Comparison of ENCODE assay signal across 8 cellular contexts in genomic region chr5:37248970-37249819, GRCh38. TPM values are rescaled to one million over a fixed set of nuclear protein-coding genes. Genes with fewer than 3 reads are reported as not detected.
A peak's percentile ranks its signal among the peaks of the same experiment; 100 is the strongest.
DNase-seq lines count a peak whose midpoint lies in the region; ATAC-seq, FAIRE-seq and TF ChIP-seq lines count a peak whose summit lies in the region.

Gene CPLANE1, minus strand, starts transcription at chr5:37249376. Its CDS starts 1,678 bp downstream, at chr5:37247698.

- H2BK12ac ChIP-seq in H1 (ENCODE audit: low read depth, low read length), result 0 out of 2 replicates have a peak within 1 kb of the TSS, but pooled peaks have one; percentile 4

- WGBS in H1 (ENCODE audit: extremely low coverage in 1 of 2, insufficient coverage in 1 of 2, insufficient read length in 1 of 2, insufficient replicate concordance in 2 of 2, low coverage in 1 of 2, low lambda C conversion rate in 2 of 2, missing lambda C conversion rate in 1 of 2), 2 experiments, result 3% methylated on average over 53 of the region's 88 CpGs; no CpG with 5 or more reads in 1 of the 2 experiments
- no CpG with 5 or more reads among the region's 88 CpGs for WGBS in mesendoderm (ENCODE audit: extremely low coverage, insufficient coverage, low lambda C conversion rate)

- H2BK120ac ChIP-seq in H1 (replicated peaks; ENCODE audit: low read depth, low read length), result no peak within 1 kb of the TSS
- peak within 1 kb of the TSS; percentile 5 for H2BK120ac ChIP-seq in mesendoderm (ENCODE audit: low read depth, low read length)

- H3K18ac ChIP-seq in H1 (ENCODE audit: extremely low read depth, low read length), result peak within 1 kb of the TSS; percentile 62
- H3K18ac ChIP-seq in mesendoderm (ENCODE audit: low read length), result peak within 1 kb of the TSS; percentile 62

- no peak within 1 kb of the TSS for H3K14ac ChIP-seq in H1 (ENCODE audit: insufficient read length)

- H2BK15ac ChIP-seq in H1 (ENCODE audit: low read length), result 0 out of 2 replicates have a peak within 1 kb of the TSS, but pooled peaks have one; percentile 9
- H2BK15ac ChIP-seq in mesendoderm (replicated peaks; ENCODE audit: low read depth), result no peak within 1 kb of the TSS

- CTCF ChIA-PET in H1 (lab: Charles Lee; ENCODE audit: partially characterized antibody), result interaction anchor here (0.7 to 1.1 kb wide), 3 partner anchors 23 to 122 kb away, joined by 3 read pairs; partner anchors contain the start of gene NUP155

- peak; percentile 41 for DNase-seq in GM19240 (ENCODE audit: insufficient read length, low spot score)
- peak; percentile 83 for DNase-seq in NCI-H774 (lab: John Stamatoyannopoulos, UW)
- DNase-seq in activated CD8-positive, alpha-beta memory T cell treated with anti-CD3 and anti-CD28 coated beads for 1 hour (ENCODE audit: extremely low read depth in 1 of 2, low read depth in 1 of 2), result peak; percentile 8 to 40
- DNase-seq in H1 (ENCODE audit: low read depth in 1 of 2, low spot score in 2 of 2), result peak; percentile 64 to 88
- peak; percentile 87 for DNase-seq in mesendoderm
- DNase-seq in stimulated activated CD8-positive, alpha-beta memory T cell treated with anti-CD3 and anti-CD28 coated beads, Interleukin-12 subunit alpha, Interleukin-12 subunit beta, amount 100 ng/mL, for 4 hours (ENCODE audit: low read depth), result peak; percentile 42

- H3K56ac ChIP-seq in H1 (replicated peaks; ENCODE audit: insufficient read length, low read depth, low read length), result no peak within 1 kb of the TSS
- peak within 1 kb of the TSS; percentile 94 for H3K56ac ChIP-seq in mesendoderm (ENCODE audit: low read length)

- POLR2A ChIA-PET in H1 (lab: Charles Lee; ENCODE audit: partially characterized antibody), result interaction anchor here (0.6 to 2.7 kb wide), 7 partner anchors 11 to 122 kb away, joined by 3 to 7 read pairs (median 3); partner anchors contain the start of gene NUP155

- no peaks in the 10 kb centered on the region for H3K79me2 ChIP-seq in H1 (ENCODE audit: control insufficient read depth in 1 of 2, insufficient read depth in 2 of 2, low read length in 2 of 2)
- H3K79me2 ChIP-seq in mesendoderm (ENCODE audit: control insufficient read depth, insufficient read depth, low read length), result no peaks in the 10 kb centered on the region

- H3K4me2 ChIP-seq in H1 (ENCODE audit: insufficient read depth in 1 of 2, low read depth in 2 of 2, low read length in 2 of 2) (peak within 1 kb of the TSS; percentile 73 to 92), mesendoderm (ENCODE audit: low read length) (peak within 1 kb of the TSS; percentile 90)

- FAIRE-seq in H1 (lab: Jason Lieb, UNC), result no peak

- peak within 1 kb of the TSS; percentile 41 to 73 (median 62) for H3K4me3 ChIP-seq in H1 (ENCODE audit: extremely low read depth in 1 of 4, insufficient read depth in 2 of 4, low read depth in 3 of 4, low read length in 4 of 4)
- H3K4me3 ChIP-seq in mesendoderm (ENCODE audit: low read length), result peak within 1 kb of the TSS; percentile 77

- peak within 1 kb of the TSS; percentile 67 for H4K5ac ChIP-seq in H1 (ENCODE audit: insufficient read length, low read depth, low read length)
- peak within 1 kb of the TSS; percentile 97 for H4K5ac ChIP-seq in mesendoderm (ENCODE audit: low read length)

- no peak for TF ChIP-seq EP300 in H1 (IDR thresholded peaks at IDR 0.05; ENCODE audit: borderline replicate concordance in 1 of 2, low read depth in 2 of 2, low read length in 2 of 2)

- H4K20me1 ChIP-seq in H1 (replicated peaks in 1 of 2; ENCODE audit: control insufficient read depth in 1 of 2, insufficient read depth in 2 of 2, low read length in 2 of 2), result peaks cover 0 to 2% of the 10 kb centered on the region in 2 experiments

- no peak within 1 kb of the TSS for H4K91ac ChIP-seq in H1 (replicated peaks; ENCODE audit: insufficient read length, low read length)

- H3K4ac ChIP-seq in H1 (replicated peaks; ENCODE audit: insufficient read length, low read depth, low read length) (no peak within 1 kb of the TSS), mesendoderm (ENCODE audit: low read depth, low read length) (peak within 1 kb of the TSS; percentile 83)

- H4K8ac ChIP-seq in H1 (ENCODE audit: extremely low read depth, insufficient read depth, low read length) (peak within 1 kb of the TSS; percentile 72; the same call in 1 of the 2 replicates), mesendoderm (ENCODE audit: low read depth, low read length) (peak within 1 kb of the TSS; percentile 41)

- no peak within 1 kb of the TSS for H2BK20ac ChIP-seq in H1 (ENCODE audit: low read length)

- TF ChIP-seq CTCF in C4-2B (conservative IDR thresholded peaks at IDR 0.05), result no peak; the same call in 1 of the 2 replicates
- TF ChIP-seq CTCF in H1 (IDR thresholded peaks at IDR 0.05; ENCODE audit: control extremely low read depth in 1 of 3, insufficient read depth in 1 of 3, low read depth in 1 of 3, low read length in 3 of 3), result peak; percentile 0 to 20 (median 2); a peak in 2 of 4 replicates

- H2BK5ac ChIP-seq in H1 (ENCODE audit: low read depth, low read length), result no peak within 1 kb of the TSS
- H2BK5ac ChIP-seq in mesendoderm (ENCODE audit: low read length), result no peak within 1 kb of the TSS

- H3K4me1 ChIP-seq in H1 (replicated peaks in 1 of 4; ENCODE audit: control insufficient read depth in 3 of 4, insufficient read depth in 4 of 4, low read length in 3 of 4), result peaks cover 0 to 6% (median 5%) of the 10 kb centered on the region in 4 experiments; a peak in 3 of 7 replicates
- peaks cover 3% of the 10 kb centered on the region for H3K4me1 ChIP-seq in mesendoderm (ENCODE audit: control insufficient read depth, low read depth, low read length)

- peak within 1 kb of the TSS; percentile 70 to 77 (median 72) for H3K9ac ChIP-seq in H1 (replicated peaks in 1 of 4; ENCODE audit: extremely low read depth in 1 of 4, low read depth in 3 of 4, low read length in 3 of 4)
- H3K9ac ChIP-seq in mesendoderm (ENCODE audit: low read length), result peak within 1 kb of the TSS; percentile 92

- peak in 1 of 2 experiments; percentile 0; a peak in 1 of 4 replicates for TF ChIP-seq RAD21 in H1 (IDR thresholded peaks at IDR 0.05 in 1 of 2, conservative IDR thresholded peaks at IDR 0.05 in 1 of 2; ENCODE audit: low read depth in 2 of 2, low read length in 2 of 2)

- H3K79me1 ChIP-seq in H1 (ENCODE audit: low read depth, low read length) (no peaks in the 10 kb centered on the region), mesendoderm (ENCODE audit: low read length) (no peaks in the 10 kb centered on the region)

- H3K9me3 ChIP-seq in H1 (ENCODE audit: insufficient read depth in 2 of 2, low read depth in 1 of 2, low read length in 1 of 2), result no peaks in the 10 kb centered on the region

- ATAC-seq in HG03442 (IDR thresholded peaks at IDR 0.05; ENCODE audit: unreplicated experiment), result peak; percentile 75

- peak within 1 kb of the TSS; percentile 78 for H2AFZ ChIP-seq in H1 (ENCODE audit: low read length)

- H3K36me3 ChIP-seq in H1 (ENCODE audit: control insufficient read depth in 2 of 4, insufficient read depth in 4 of 4, low read length in 3 of 4) (no peaks in the 10 kb centered on the region), mesendoderm (ENCODE audit: control insufficient read depth, insufficient read depth, low read length) (no peaks in the 10 kb centered on the region)

- H2AK5ac ChIP-seq in H1 (ENCODE audit: low read depth, low read length), result no peak within 1 kb of the TSS
- no peak within 1 kb of the TSS for H2AK5ac ChIP-seq in mesendoderm (ENCODE audit: low read length)

- H3K27ac ChIP-seq in C4-2B, result peak within 1 kb of the TSS; percentile 73
- peak within 1 kb of the TSS; percentile 53; the same call in 1 of the 2 replicates for H3K27ac ChIP-seq in H1 (ENCODE audit: low read depth, low read length)
- H3K27ac ChIP-seq in mesendoderm (ENCODE audit: low read depth, low read length), result peak within 1 kb of the TSS; percentile 85

- peak; percentile 74 to 88; a peak in 2 of 3 replicates for TF ChIP-seq POLR2A in H1 (IDR thresholded peaks at IDR 0.05; ENCODE audit: control extremely low read depth in 1 of 2, low read depth in 2 of 2, low read length in 2 of 2)

- H3K23me2 ChIP-seq in H1 (ENCODE audit: low read depth, low read length), result peaks cover 5% of the 10 kb centered on the region

- H3K23ac ChIP-seq in H1 (ENCODE audit: insufficient read length) (no peak within 1 kb of the TSS), mesendoderm (ENCODE audit: low read length) (peak within 1 kb of the TSS; percentile 45)

- H3K27me3 ChIP-seq in H1 (replicated peaks in 1 of 4; ENCODE audit: control insufficient read depth in 3 of 4, extremely low read depth in 1 of 4, insufficient read depth in 3 of 4, low read length in 3 of 4) (no peaks in the 10 kb centered on the region), mesendoderm (ENCODE audit: insufficient read depth, low read length, poor library complexity) (no peaks in the 10 kb centered on the region)

TF ChIP-seq in H1, 55 proteins besides CTCF, POLR2A, EP300 and RAD21 (continues in another document):
- TF ChIP-seq HDAC2 (IDR thresholded peaks at IDR 0.05; ENCODE audit: borderline replicate concordance in 1 of 2, low read depth in 2 of 2, low read length in 2 of 2) (no peak), GTF2F1 (IDR thresholded peaks at IDR 0.05; ENCODE audit: borderline replicate concordance, low read depth, low read length) (no peak), ASH2L (IDR thresholded peaks at IDR 0.05; ENCODE audit: low read length) (peak; percentile 90), SIN3A (conservative IDR thresholded peaks at IDR 0.05 in 1 of 2, IDR thresholded peaks at IDR 0.05 in 1 of 2; ENCODE audit: low read depth in 1 of 2, low read length in 2 of 2) (peak; percentile 16 to 70; a peak in 2 of 4 replicates), BACH1 (IDR thresholded peaks at IDR 0.05; ENCODE audit: low read length) (no peak), TEAD4 (IDR thresholded peaks at IDR 0.05; ENCODE audit: low read depth, low read length) (no peak), SAP30 (IDR thresholded peaks at IDR 0.05; ENCODE audit: insufficient read depth, insufficient replicate concordance, low read length) (peak; percentile 58), CEBPB (IDR thresholded peaks at IDR 0.05; ENCODE audit: low read depth, low read length) (no peak), POLR2AphosphoS5 (IDR thresholded peaks at IDR 0.05; ENCODE audit: low read depth, low read length) (peak; percentile 44; the same call in 1 of the 2 replicates), NANOG (IDR thresholded peaks at IDR 0.05; ENCODE audit: insufficient read depth, low read depth, low read length, poor library complexity, severe bottlenecking) (no peak), ZNF274 (IDR thresholded peaks at IDR 0.05; ENCODE audit: borderline replicate concordance, extremely low read depth, low read length) (no peak)

RNA-seq across cellular contexts. Expression of gene CPLANE1, which starts in this region (rescaled TPM):
- total RNA-seq in H1 (2021; fragmentation: NEBNext Ultra II Directional; extraction: Animal tissue kit (Norgen Biotek cat#: 25700)), result 6.4 and 8.8 TPM in 2 replicates
- 0.91 and 2.2 TPM in 2 replicates for polyA plus RNA-seq in H1 (2011; rRNA removed)
- polyA plus RNA-seq in H1 (2011; cell fraction: cytosol; rRNA removed), result 3.1 TPM
- 3.1 TPM for polyA plus RNA-seq in H1 (2011; cell fraction: nucleus; rRNA removed)
- 2.6 to 3.1 TPM (median 2.8 TPM) in 4 replicates for polyA plus RNA-seq in H1 (2012, experiment 1 of 2)
- 0.07 TPM for polyA plus RNA-seq in H1 (2012, experiment 2 of 2)
- 6.0 TPM for polyA plus RNA-seq in H1 (2013, experiment 1 of 2)
- 4.6 TPM for polyA plus RNA-seq in H1 (2013, experiment 2 of 2)
- 14.9 and 25.2 TPM in 2 replicates for polyA minus RNA-seq in H1 (2011; rRNA and poly(A)+ RNA removed)
- 7.8 TPM for polyA minus RNA-seq in H1 (2011; cell fraction: cytosol; rRNA and poly(A)+ RNA removed)
- polyA minus RNA-seq in H1 (2011; cell fraction: nucleus; rRNA and poly(A)+ RNA removed), result 29.9 TPM
- polyA plus RNA-seq in mesendoderm (2013, experiment 1 of 2), result 3.2 TPM
- 2.4 TPM for polyA plus RNA-seq in mesendoderm (2013, experiment 2 of 2)

Comparison
In these comparisons a context has a peak if more than half of its experiments do, and no peak if none do; other contexts are left out.
1. Peak in every context shown above with its lines: DNase-seq, ATAC-seq, H3K4me3 ChIP-seq and H3K27ac ChIP-seq.
2. DNase-seq: peak in every context shown above with its lines; median percentile 87 in mesendoderm; 83 in NCI-H774; 76 in H1; 42 in stimulated activated CD8-positive, alpha-beta memory T cell treated with anti-CD3 and anti-CD28 coated beads, Interleukin-12 subunit alpha, Interleukin-12 subunit beta, amount 100 ng/mL, for 4 hours; 41 in GM19240; 24 in activated CD8-positive, alpha-beta memory T cell treated with anti-CD3 and anti-CD28 coated beads for 1 hour.